8 cellular contexts compared by ENCODE assay signal in genomic region chr19:36114763-36115452, GRCh38. TPM values are rescaled to one million over a fixed set of nuclear protein-coding genes. Genes with fewer than 3 reads are reported as not detected.
DNase-seq lines count a peak whose midpoint lies in the region; ATAC-seq lines count a peak whose summit lies in the region.

Gene POLR2I (minus strand): TSS chr19:36114875. CDS start chr19:36114856, 19 bp downstream.

- DNase-seq in NCI-H1092 treated with DMSO at 0.1 percent for 48 hours (lab: John Stamatoyannopoulos, UW) (peak; percentile 98), SKM-1 (lab: John Stamatoyannopoulos, UW; ENCODE audit: unreplicated experiment) (peak; percentile 96), globus pallidus (ENCODE audit: low spot score) (peak; percentile 100), occipital lobe (lab: John Stamatoyannopoulos, UW) (peak; percentile 100)
- peak; percentile 96 to 100 for DNase-seq in activated naive CD4-positive, alpha-beta T cell treated with anti-CD3 and anti-CD28 coated beads, Interleukin-2, amount 50 U/mL, for 72 hours (ENCODE audit: low spot score in 2 of 2)

- H3K27ac Mint-ChIP-seq in activated naive CD4-positive, alpha-beta T cell treated with anti-CD3 and anti-CD28 coated beads, Interleukin-2, amount 50 U/mL, for 72 hours, result peak within 1 kb of the TSS; percentile 92 to 99

- peaks cover 20 to 23% of the 10 kb centered on the region in 2 donors for H3K36me3 Mint-ChIP-seq in activated naive CD4-positive, alpha-beta T cell treated with anti-CD3 and anti-CD28 coated beads, Interleukin-2, amount 50 U/mL, for 72 hours

- peak within 1 kb of the TSS; percentile 79 for H3K27ac ChIP-seq in temporal lobe (ENCODE audit: low read depth, low read length)

- ATAC-seq in HG02610 (IDR thresholded peaks at IDR 0.05; ENCODE audit: unreplicated experiment), result peak; percentile 81
- ATAC-seq in activated naive CD4-positive, alpha-beta T cell treated with anti-CD3 and anti-CD28 coated beads, Interleukin-2, amount 50 U/mL, for 72 hours, result peak; percentile 90 to 91

- no peaks in the 10 kb centered on the region for H3K9me3 Mint-ChIP-seq in activated naive CD4-positive, alpha-beta T cell treated with anti-CD3 and anti-CD28 coated beads, Interleukin-2, amount 50 U/mL, for 72 hours

- H3K4me3 ChIP-seq in GM08714 (ENCODE audit: low read length), result peak within 1 kb of the TSS; percentile 89

RNA-seq across cellular contexts. Expression of gene POLR2I, which starts in this region (rescaled TPM):
- 10 to 100 TPM; 39.1 to 66.3 TPM for total RNA-seq in activated naive CD4-positive, alpha-beta T cell treated with anti-CD3 and anti-CD28 coated beads, Interleukin-2, amount 50 U/mL, for 72 hours
- 64.7 TPM for total RNA-seq in occipital lobe
- total RNA-seq in temporal lobe, result 41.8 TPM

Comparison
In these comparisons a context has a peak if more than half of its experiments do, and no peak if none do; other contexts are left out.
1. Peak in every context shown above with its lines: DNase-seq, ATAC-seq, H3K4me3 ChIP-seq and H3K27ac ChIP-seq.